In genomic region chr7:151517601-151518104, GRCh38 we compare ENCODE assay signal across 8 cellular contexts. TPM values are rescaled to one million over a fixed set of nuclear protein-coding genes. Genes with fewer than 3 reads are reported as not detected.
A peak's percentile ranks its signal among the peaks of the same experiment; 100 is the strongest.
DNase-seq lines count a peak whose midpoint lies in the region; ATAC-seq and TF ChIP-seq lines count a peak whose summit lies in the region.

No MANE protein-coding gene starts in this region.

- TF ChIP-seq CTCF in Calu3 (IDR thresholded peaks at IDR 0.05; ENCODE audit: unreplicated experiment) = no peak
- no peak for TF ChIP-seq CTCF in OCI-LY7 (conservative IDR thresholded peaks at IDR 0.05; ENCODE audit: low read length)
- no peak for TF ChIP-seq CTCF in endothelial cell (IDR thresholded peaks at IDR 0.05; ENCODE audit: unreplicated experiment)
- no peak for TF ChIP-seq CTCF in ovary (IDR thresholded peaks at IDR 0.05)
- TF ChIP-seq CTCF in omental fat pad (IDR thresholded peaks at IDR 0.05) = no peak

- POLR2A ChIA-PET in OCI-LY7 (lab: Charles Lee) = interaction anchor here (0.6 kb wide), 2 partner anchors 27 to 41 kb away, joined by 3 read pairs; no protein-coding TSS in a partner anchor

- peaks cover 48% of the 10 kb centered on the region for H3K36me3 Mint-ChIP-seq in Calu3 (ENCODE audit: insufficient read depth, unreplicated experiment)
- H3K36me3 Mint-ChIP-seq in endothelial cell (ENCODE audit: low read depth, unreplicated experiment) = peaks cover 4% of the 10 kb centered on the region

- peaks cover 34% of the 10 kb centered on the region for H3K36me3 ChIP-seq in OCI-LY7 (ENCODE audit: insufficient read depth, low read length)
- no peaks in the 10 kb centered on the region for H3K36me3 ChIP-seq in ovary

- BruUV-seq in Calu3 (replicated peaks; lab: Mats Ljungman, UMichigan) = no TSS peak
- BruUV-seq in OCI-LY7 (replicated peaks; lab: Mats Ljungman, UMichigan) = no TSS peak

- H3K27me3 ChIP-seq in ovary = no peaks in the 10 kb centered on the region

- no peak overlapping the region for H2AFZ ChIP-seq in OCI-LY7 (ENCODE audit: low read length)

- H3K79me2 ChIP-seq in OCI-LY7 (ENCODE audit: insufficient read depth, low read depth, low read length) = peaks cover 63% of the 10 kb centered on the region

- H3K27me3 Mint-ChIP-seq in Calu3 (ENCODE audit: unreplicated experiment) = no peaks in the 10 kb centered on the region
- H3K27me3 Mint-ChIP-seq in endothelial cell (ENCODE audit: unreplicated experiment) = peaks cover 18% of the 10 kb centered on the region

- no peak for TF ChIP-seq EP300 in ovary (IDR thresholded peaks at IDR 0.05)

- H3K9me3 ChIP-seq in OCI-LY7 (ENCODE audit: low read length) = peaks cover 27% of the 10 kb centered on the region; the same call in 1 of the 2 replicates
- H3K9me3 ChIP-seq in ovary = no peaks in the 10 kb centered on the region

- H3K9me3 Mint-ChIP-seq in Calu3 (ENCODE audit: low read depth, unreplicated experiment) (no peaks in the 10 kb centered on the region), endothelial cell (ENCODE audit: unreplicated experiment) (no peaks in the 10 kb centered on the region)

- WGBS in ovary, 3 donors = 59 to 66% (median 64%) methylated on average over 7 of the region's 7 CpGs

- peak overlapping the region; percentile 89 for H3K4me2 ChIP-seq in OCI-LY7 (ENCODE audit: low read length)

- DNase-seq in Calu3 (no peak), OCI-LY7 (ENCODE audit: low spot score) (no peak), endothelial cell (ENCODE audit: low spot score) (no peak), ovary (no peak), omental fat pad (ENCODE audit: low spot score) (no peak), NCI-H226 (no peak), NCI-H2171 (lab: John Stamatoyannopoulos, UW) (no peak)
- no peak for DNase-seq in activated CD4-positive, CD25-positive, alpha-beta regulatory T cell treated with anti-CD3 and anti-CD28 coated beads, Interleukin-2, amount 50 U/mL, for 72 hours

- CTCF ChIA-PET in Calu3 (lab: Charles Lee) (interaction anchor here (0.7 to 1.6 kb wide), 2 partner anchors 9 to 115 kb away, joined by 3 to 7 read pairs; no protein-coding TSS in a partner anchor), OCI-LY7 (lab: Charles Lee; ENCODE audit: unreplicated experiment) (no interaction called here)

- H3K27ac Mint-ChIP-seq in Calu3 (ENCODE audit: unreplicated experiment) = peak overlapping the region; percentile 99
- peak overlapping the region; percentile 95 for H3K27ac Mint-ChIP-seq in endothelial cell (ENCODE audit: unreplicated experiment)

- no peak for TF ChIP-seq POLR2A in ovary (IDR thresholded peaks at IDR 0.05)

- H3K4me1 ChIP-seq in OCI-LY7 (ENCODE audit: insufficient read depth, low read length, poor library complexity, severe bottlenecking) (peaks cover 19% of the 10 kb centered on the region), ovary (ENCODE audit: insufficient read depth) (peaks cover 16% of the 10 kb centered on the region)

- no peak for ATAC-seq in omental fat pad (ENCODE audit: low FRiP score)

- intact Hi-C loops in Calu3 (cut with micrococcal nuclease; ENCODE audit: unreplicated experiment) (loop anchor here (10.0 kb wide), 1 partner anchor 53 kb away; no protein-coding TSS in a partner anchor), OCI-LY7 (cut with micrococcal nuclease; ENCODE audit: unreplicated experiment) (loop anchor here (2.0 to 5.0 kb wide), 2 partner anchors 115 to 167 kb away; no protein-coding TSS in a partner anchor), ovary (cut with DNase I) (loop anchor here in 1 of 4 donors (10.0 kb wide), 1 partner anchor 117 kb away; no protein-coding TSS in a partner anchor)

- peak overlapping the region; percentile 99 for H3K4me3 Mint-ChIP-seq in Calu3 (ENCODE audit: low read depth, unreplicated experiment)
- peak overlapping the region; percentile 98 for H3K4me3 Mint-ChIP-seq in endothelial cell (ENCODE audit: unreplicated experiment)

- H4K20me1 ChIP-seq in OCI-LY7 (ENCODE audit: insufficient read depth, low read length) = peaks cover 47% of the 10 kb centered on the region

- H3K4me1 Mint-ChIP-seq in Calu3 (ENCODE audit: low read depth, unreplicated experiment) = peaks cover 29% of the 10 kb centered on the region
- peaks cover 27% of the 10 kb centered on the region for H3K4me1 Mint-ChIP-seq in endothelial cell (ENCODE audit: unreplicated experiment)

- H3K4me3 ChIP-seq in OCI-LY7 (ENCODE audit: low read depth, low read length, poor library complexity, severe bottlenecking) = peak overlapping the region; percentile 90
- peak overlapping the region; percentile 72 for H3K4me3 ChIP-seq in ovary

- peak overlapping the region; percentile 85 for H3K27ac ChIP-seq in OCI-LY7 (ENCODE audit: low read depth, low read length, poor library complexity, severe bottlenecking)
- H3K27ac ChIP-seq in ovary = no peak overlapping the region

- H3K9me2 ChIP-seq in OCI-LY7 (ENCODE audit: insufficient read depth, low read length) = no peaks in the 10 kb centered on the region

RNA-seq across cellular contexts. Expression of gene RHEB, which starts 2.0 kb away (rescaled TPM):
- 123 and 126 TPM in 2 replicates for total RNA-seq in Calu3 (2022)
- total RNA-seq in OCI-LY7 (2014; rRNA removed; shearing (Covaris generic)) = 57.6 and 88.0 TPM in 2 replicates
- 93.2 and 98.8 TPM in 2 replicates for total RNA-seq in OCI-LY7 (2022)
- 94.2 TPM for total RNA-seq in endothelial cell (ENCODE audit: unreplicated experiment)
- 100 to 1,000 TPM in 1 of 7 donors, 10 to 100 TPM in 6; 85.1 to 106 (median 91.8) TPM for total RNA-seq in ovary
- polyA plus RNA-seq in ovary = 100 to 1,000 TPM in 1 of 2 donors, 10 to 100 TPM in 1; 77.6 to 167 TPM
- 100 to 1,000 TPM in 2 of 4 donors, 10 to 100 TPM in 2; 93.9 to 124 (median 104) TPM for total RNA-seq in omental fat pad
